ENCODE assay signal across 15 cellular contexts in the genomic region with DNA sequence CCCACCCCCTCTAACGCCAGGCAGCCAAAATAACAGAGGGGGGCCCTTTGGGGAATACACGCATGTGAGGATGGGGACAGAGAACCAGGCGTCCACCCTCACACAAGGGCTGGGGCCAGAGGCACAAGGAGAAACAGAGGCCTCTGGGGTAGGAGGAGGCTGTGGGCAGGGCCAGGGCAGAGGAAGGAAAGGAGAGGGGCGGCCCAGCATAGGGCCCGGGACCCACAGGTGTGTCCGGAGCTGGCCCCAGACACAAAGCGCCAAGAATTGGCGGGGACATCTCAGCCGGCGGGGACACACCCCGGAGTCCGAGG. TPM values are rescaled to one million over a fixed set of nuclear protein-coding genes. Genes with fewer than 3 reads are reported as not detected.
DNase-seq lines count a peak whose midpoint lies in the region; ATAC-seq, FAIRE-seq and TF ChIP-seq lines count a peak whose summit lies in the region.
"Had no signal": no experiment of that assay in that cellular context is flagged by ENCODE, and none has a peak within 500 bp of the region (broad histone marks: within the 10 kb centered on the region; RNA-seq: fewer than 3 reads in every experiment).

No MANE protein-coding gene starts in this region.

- H3K9me3 ChIP-seq in colonic mucosa: no peaks in the 10 kb centered on the region
- H3K9me3 ChIP-seq in keratinocyte (ENCODE audit: control insufficient read depth, low read depth, low read length): no peaks in the 10 kb centered on the region
- H3K9me3 ChIP-seq in smooth muscle cell (replicated peaks; ENCODE audit: low read depth): no peaks in the 10 kb centered on the region
- H3K9me3 ChIP-seq in Karpas-422 (ENCODE audit: low read length): no peaks in the 10 kb centered on the region

- H3K27me3 Mint-ChIP-seq in natural killer cell treated with Interleukin-12 subunit alpha and Interleukin-12 subunit beta and Interleukin-15 and Interleukin-18, amount 100 ng/mL, for 72 hours: peaks cover 19 to 31% of the 10 kb centered on the region in 2 donors

- peaks cover 30% of the 10 kb centered on the region for H3K79me2 ChIP-seq in keratinocyte (ENCODE audit: control insufficient read depth, insufficient read depth, low read length)
- peaks cover 2% of the 10 kb centered on the region for H3K79me2 ChIP-seq in smooth muscle cell (ENCODE audit: low read depth)
- no peaks in the 10 kb centered on the region for H3K79me2 ChIP-seq in Karpas-422 (ENCODE audit: low read length)

- DNase-seq in HFF-Myc (ENCODE audit: extremely low read depth, low read depth) (no peak), colonic mucosa (no peak), keratinocyte (ENCODE audit: low read depth, low spot score) (no peak), smooth muscle cell (lab: John Stamatoyannopoulos, UW; ENCODE audit: unreplicated experiment) (no peak), Karpas-422 (no peak), NCI-H524 (lab: John Stamatoyannopoulos, UW) (no peak)
- DNase-seq in natural killer cell treated with Interleukin-12 subunit alpha and Interleukin-12 subunit beta and Interleukin-15 and Interleukin-18, amount 100 ng/mL, for 72 hours (ENCODE audit: low spot score): no peak
- no peak for DNase-seq in activated CD4-positive, alpha-beta T cell treated with anti-CD3 and anti-CD28 coated beads, Interleukin-2, amount 50 U/mL, for 48 hours
- DNase-seq: activated CD4-positive, CD25-positive, alpha-beta regulatory T cell; activated gamma-delta T cell treated with Interleukin-2 at 50 U/mL for 16 hours; DND-41; HCEC 1CT; left colon; NCI-H1105; PC-9 had no signal

- H3K27ac ChIP-seq in colonic mucosa: no peak overlapping the region
- no peak overlapping the region for H3K27ac ChIP-seq in keratinocyte (ENCODE audit: control insufficient read depth, insufficient read depth, low read length)
- H3K27ac ChIP-seq in smooth muscle cell (ENCODE audit: low read depth): no peak overlapping the region
- no peak overlapping the region for H3K27ac ChIP-seq in Karpas-422 (ENCODE audit: low read length)
- H3K27ac ChIP-seq: PC-9 had no signal

- intact Hi-C loops in colonic mucosa (cut with DNase I): loop anchor here (5.0 kb wide), 1 partner anchor 163 kb away; no protein-coding TSS in a partner anchor

- H3F3A ChIP-seq in smooth muscle cell (ENCODE audit: low read depth): no peaks in the 10 kb centered on the region

- H2AFZ ChIP-seq in keratinocyte (ENCODE audit: control insufficient read depth, low read length) (no peak overlapping the region), smooth muscle cell (ENCODE audit: low read depth) (no peak overlapping the region), Karpas-422 (ENCODE audit: low read length) (no peak overlapping the region)
- H2AFZ ChIP-seq: PC-9 had no signal

- no peaks in the 10 kb centered on the region for H4K20me1 ChIP-seq in keratinocyte (ENCODE audit: control insufficient read depth, extremely low read depth, insufficient read depth, low read length)
- peaks cover 41% of the 10 kb centered on the region for H4K20me1 ChIP-seq in smooth muscle cell (ENCODE audit: low read depth)
- no peaks in the 10 kb centered on the region for H4K20me1 ChIP-seq in Karpas-422 (ENCODE audit: insufficient read depth, low read depth, low read length)

- no peaks in the 10 kb centered on the region for H3K9me2 ChIP-seq in Karpas-422 (replicated peaks; ENCODE audit: insufficient read depth, low read length)

- no peaks in the 10 kb centered on the region for H3K36me3 Mint-ChIP-seq in natural killer cell treated with Interleukin-12 subunit alpha and Interleukin-12 subunit beta and Interleukin-15 and Interleukin-18, amount 100 ng/mL, for 72 hours

- TF ChIP-seq CTCF in HFF-Myc (IDR thresholded peaks at IDR 0.05; ENCODE audit: low read depth, low read length, missing control alignments) (no peak), colonic mucosa (IDR thresholded peaks at IDR 0.05) (no peak), keratinocyte (optimal IDR thresholded peaks at IDR 0.05 in 1 of 3, IDR thresholded peaks at IDR 0.05 in 1 of 3, conservative IDR thresholded peaks at IDR 0.05 in 1 of 3; ENCODE audit: extremely low read depth in 1 of 3, insufficient read depth in 2 of 3, low read length in 3 of 3) (no peak), smooth muscle cell (IDR thresholded peaks at IDR 0.05; ENCODE audit: borderline replicate concordance, insufficient read depth, poor library complexity, severe bottlenecking) (no peak)

- H3K4me2 ChIP-seq in keratinocyte (ENCODE audit: control insufficient read depth, extremely low read depth, insufficient read depth, low read depth, low read length): peak overlapping the region; percentile 66
- peak overlapping the region; percentile 93 for H3K4me2 ChIP-seq in smooth muscle cell
- H3K4me2 ChIP-seq in Karpas-422 (ENCODE audit: low read depth, low read length, poor library complexity, severe bottlenecking): no peak overlapping the region
- H3K4me2 ChIP-seq: PC-9 had no signal

- no peaks in the 10 kb centered on the region for H3K9me3 Mint-ChIP-seq in natural killer cell treated with Interleukin-12 subunit alpha and Interleukin-12 subunit beta and Interleukin-15 and Interleukin-18, amount 100 ng/mL, for 72 hours

- H3K36me3 ChIP-seq in colonic mucosa (no peaks in the 10 kb centered on the region), keratinocyte (ENCODE audit: control insufficient read depth in 2 of 2, extremely low read depth in 1 of 2, insufficient read depth in 2 of 2, low read length in 2 of 2) (peaks cover 7 to 29% of the 10 kb centered on the region in 2 experiments), smooth muscle cell (ENCODE audit: low read depth) (no peaks in the 10 kb centered on the region), Karpas-422 (ENCODE audit: insufficient read depth, low read length) (no peaks in the 10 kb centered on the region)

- peaks cover 13% of the 10 kb centered on the region for H3K4me1 ChIP-seq in colonic mucosa
- H3K4me1 ChIP-seq in keratinocyte (ENCODE audit: control insufficient read depth, extremely low read depth, insufficient read depth, low read length): peaks cover 42% of the 10 kb centered on the region
- H3K4me1 ChIP-seq in smooth muscle cell (ENCODE audit: low read depth): peaks cover 11% of the 10 kb centered on the region
- H3K4me1 ChIP-seq in Karpas-422 (ENCODE audit: low read length): no peaks in the 10 kb centered on the region

- WGBS in smooth muscle cell (ENCODE audit: low lambda C conversion rate): 43% methylated on average over 12 of the region's 12 CpGs

- H3K9me1 ChIP-seq in keratinocyte (ENCODE audit: control insufficient read depth, extremely low read depth, insufficient read depth, low read length): no peaks in the 10 kb centered on the region

- H3K27me3 ChIP-seq in colonic mucosa (no peaks in the 10 kb centered on the region), keratinocyte (ENCODE audit: control insufficient read depth, extremely low read depth, insufficient read depth, low read length) (no peaks in the 10 kb centered on the region), smooth muscle cell (ENCODE audit: low read depth) (peaks cover 10% of the 10 kb centered on the region), Karpas-422 (ENCODE audit: low read length) (no peaks in the 10 kb centered on the region)

- no peak overlapping the region for H3K4me3 Mint-ChIP-seq in natural killer cell treated with Interleukin-12 subunit alpha and Interleukin-12 subunit beta and Interleukin-15 and Interleukin-18, amount 100 ng/mL, for 72 hours

- no peak for ATAC-seq in natural killer cell treated with Interleukin-12 subunit alpha and Interleukin-12 subunit beta and Interleukin-15 and Interleukin-18, amount 100 ng/mL, for 72 hours
- ATAC-seq: left colon had no signal

- H3K27ac Mint-ChIP-seq in natural killer cell treated with Interleukin-12 subunit alpha and Interleukin-12 subunit beta and Interleukin-15 and Interleukin-18, amount 100 ng/mL, for 72 hours: no peak overlapping the region

- H3K9ac ChIP-seq in colonic mucosa (ENCODE audit: low read depth in 2 of 2, low read length in 2 of 2) (peak overlapping the region; percentile 27 to 34), keratinocyte (ENCODE audit: control insufficient read depth, extremely low read depth, insufficient read depth, low read length) (peak overlapping the region; percentile 61), smooth muscle cell (ENCODE audit: low read depth) (peak overlapping the region; percentile 39), Karpas-422 (ENCODE audit: low read length) (no peak overlapping the region)

- dilution Hi-C loops in keratinocyte (cut with MboI; ENCODE audit: extremely low pct_ligation_motif_present, low sequenced_read_pairs): no loop called here

- FAIRE-seq in keratinocyte (lab: Jason Lieb, UNC): no peak

- H3K4me1 Mint-ChIP-seq in natural killer cell treated with Interleukin-12 subunit alpha and Interleukin-12 subunit beta and Interleukin-15 and Interleukin-18, amount 100 ng/mL, for 72 hours (ENCODE audit: low read depth in 2 of 2): peaks cover 0 to 7% of the 10 kb centered on the region in 2 donors

- H3K4me3 ChIP-seq in HFF-Myc (replicated peaks; ENCODE audit: low read depth, low read length) (peak overlapping the region; percentile 50), colonic mucosa (peak overlapping the region; percentile 46), keratinocyte (ENCODE audit: control insufficient read depth in 2 of 3, extremely low read depth in 1 of 3, insufficient read depth in 2 of 3, low read depth in 1 of 3, low read length in 3 of 3) (peak overlapping the region; percentile 38 to 67 (median 44)), smooth muscle cell (peak overlapping the region; percentile 66), Karpas-422 (ENCODE audit: low read length) (no peak overlapping the region)
- H3K4me3 ChIP-seq: PC-9 had no signal

RNA-seq across cellular contexts. Expression of a gene that starts 6.7 kb away (rescaled TPM):
- total RNA-seq in colonic mucosa (10 to 100 TPM; 13.9 to 19.6 TPM), smooth muscle cell (14.5 and 16.1 TPM in 2 replicates)
- polyA plus RNA-seq in keratinocyte (11.8 to 27.7 TPM (median 13.4 TPM) in 3 replicates), smooth muscle cell (10.6 and 17.8 TPM in 2 replicates)
- polyA plus RNA-seq in keratinocyte (2011; ENCODE audit: low read depth): 9.4 TPM
- polyA plus RNA-seq in keratinocyte (2011; cell fraction: cytosol; rRNA removed): 5.3 and 11.5 TPM in 2 replicates
- polyA plus RNA-seq in keratinocyte (2011; cell fraction: nucleus; rRNA removed): 67.6 and 102 TPM in 2 replicates
- polyA plus RNA-seq in keratinocyte (2012; ENCODE audit: low replicate concordance): 20.7 and 21.6 TPM in 2 replicates
- 14.1 to 17.2 TPM (median 15.1 TPM) in 3 replicates for polyA minus RNA-seq in keratinocyte
- 19.6 TPM for polyA minus RNA-seq in keratinocyte (2011; cell fraction: cytosol; rRNA and poly(A)+ RNA removed)
- polyA minus RNA-seq in keratinocyte (2011; cell fraction: nucleus; rRNA and poly(A)+ RNA removed): 41.2 and 42.0 TPM in 2 replicates
- 0.25 TPM in 1 of 2 replicates, not detected in the other for total RNA-seq in Karpas-422 (2014; rRNA removed; shearing (Covaris generic); ENCODE audit: low replicate concordance)
- total RNA-seq in natural killer cell treated with Interleukin-12 subunit alpha and Interleukin-12 subunit beta and Interleukin-15 and Interleukin-18, amount 100 ng/mL, for 72 hours: under 1 TPM; 0.33 to 0.81 TPM

RNA-seq across cellular contexts. Expression of a gene that starts 18.8 kb away (rescaled TPM):
- 10 to 100 TPM; 33.1 to 87.1 TPM for total RNA-seq in colonic mucosa
- 12.2 to 35.8 TPM (median 12.4 TPM) in 3 replicates for polyA plus RNA-seq in keratinocyte
- 7.1 TPM for polyA plus RNA-seq in keratinocyte (2011; ENCODE audit: low read depth)
- 3.6 and 6.6 TPM in 2 replicates for polyA plus RNA-seq in keratinocyte (2011; cell fraction: cytosol; rRNA removed)
- polyA plus RNA-seq in keratinocyte (2011; cell fraction: nucleus; rRNA removed): 100 and 140 TPM in 2 replicates
- 16.7 and 29.9 TPM in 2 replicates for polyA plus RNA-seq in keratinocyte (2012; ENCODE audit: low replicate concordance)
- polyA minus RNA-seq in keratinocyte: 11.3 to 20.1 TPM (median 11.4 TPM) in 3 replicates
- polyA minus RNA-seq in keratinocyte (2011; cell fraction: cytosol; rRNA and poly(A)+ RNA removed): 6.1 TPM
- polyA minus RNA-seq in keratinocyte (2011; cell fraction: nucleus; rRNA and poly(A)+ RNA removed): 17.1 and 23.7 TPM in 2 replicates
- 9.6 and 19.8 TPM in 2 replicates for total RNA-seq in smooth muscle cell
- 10.1 and 17.7 TPM in 2 replicates for polyA plus RNA-seq in smooth muscle cell
- 0.58 TPM in 1 of 2 replicates, not detected in the other for total RNA-seq in Karpas-422 (2014; rRNA removed; shearing (Covaris generic); ENCODE audit: low replicate concordance)
- 100 to 1,000 TPM in 1 of 2 donors, 10 to 100 TPM in 1; 83.6 to 106 TPM for total RNA-seq in natural killer cell treated with Interleukin-12 subunit alpha and Interleukin-12 subunit beta and Interleukin-15 and Interleukin-18, amount 100 ng/mL, for 72 hours
